Comparison of ENCODE assay signal across 8 cellular contexts in genomic region chr18:55892862-55893808, GRCh38.
DNase-seq lines count a peak whose midpoint lies in the region; TF ChIP-seq lines count a peak whose summit lies in the region.
"Not testable (repeated sequence)": the region's sequence is repeated elsewhere in the genome, so short reads cannot be mapped to it uniquely, and the experiment has no call there.

No MANE protein-coding gene starts in this region.

- H3K27me3 ChIP-seq in CD8-positive, alpha-beta memory T cell (ENCODE audit: insufficient read depth, low read length, poor library complexity, severe bottlenecking); H9 (ENCODE audit: insufficient read depth, low read length); iPS-20b (ENCODE audit: insufficient read depth, low read length); osteoblast (ENCODE audit: insufficient read depth, low read length): not testable (repeated sequence)

- H2AFZ ChIP-seq in H9 (ENCODE audit: low read length) = peak overlapping the region; percentile 40
- not testable (repeated sequence) for H2AFZ ChIP-seq in osteoblast (ENCODE audit: low read length)

- H3T11ph ChIP-seq in H9 (ENCODE audit: low read length) = peak overlapping the region; percentile 38

- H3K14ac ChIP-seq in H9 (ENCODE audit: insufficient read depth, low read length) = not testable (repeated sequence)

- H3K4me3 Mint-ChIP-seq in CD8-positive, alpha-beta memory T cell = not testable (repeated sequence)
- peak overlapping the region; percentile 78 to 85 for H3K4me3 Mint-ChIP-seq in H9

- H2BK12ac ChIP-seq in H9 (ENCODE audit: insufficient read length, low read depth, low read length) = not testable (repeated sequence)

- H2BK20ac ChIP-seq in H9 (ENCODE audit: low read depth, low read length, poor library complexity, severe bottlenecking) = peak overlapping the region; percentile 86

- H3K4me1 Mint-ChIP-seq in CD8-positive, alpha-beta memory T cell = not testable (repeated sequence)
- peaks cover 29 to 33% of the 10 kb centered on the region in 2 experiments for H3K4me1 Mint-ChIP-seq in H9

- not testable (repeated sequence) for H3K23me2 ChIP-seq in H9 (ENCODE audit: insufficient read length, low read depth, low read length, poor library complexity, severe bottlenecking)

- not testable (repeated sequence) for H3K56ac ChIP-seq in H9 (ENCODE audit: insufficient read length, low read depth, low read length)

- not testable (repeated sequence) for H3K4ac ChIP-seq in H9 (ENCODE audit: low read depth, low read length)

- not testable (repeated sequence) for H3K79me1 ChIP-seq in H9 (ENCODE audit: insufficient read depth, low read depth, low read length, poor library complexity, severe bottlenecking)

- not testable (repeated sequence) for H2BK120ac ChIP-seq in H9 (ENCODE audit: low read depth, low read length, poor library complexity, severe bottlenecking)

- not testable (repeated sequence) for H3K79me2 ChIP-seq in H9 (ENCODE audit: insufficient read depth, low read length); osteoblast (ENCODE audit: insufficient read depth, low read length)

- H3K27me3 Mint-ChIP-seq in CD8-positive, alpha-beta memory T cell; H9 (ENCODE audit: low read depth): not testable (repeated sequence)

- not testable (repeated sequence) for DNase-seq in CD8-positive, alpha-beta memory T cell; H9; epithelial cell of proximal tubule (ENCODE audit: low read depth)
- DNase-seq in NCI-H1694 treated with DMSO at 0.1 percent for 48 hours (lab: John Stamatoyannopoulos, UW) (peak; percentile 17), NCI-H748 treated with DMSO at 0.1 percent for 48 hours (lab: John Stamatoyannopoulos, UW) (peak; percentile 51), SHP77 treated with DMSO at 0.1 percent for 48 hours (lab: John Stamatoyannopoulos, UW) (peak; percentile 70), osteoblast (ENCODE audit: insufficient read length, low spot score, missing footprints) (peak; percentile 58)

- CTCF ChIA-PET in CD8-positive, alpha-beta memory T cell (lab: Charles Lee) = not testable (repeated sequence)

- H4K91ac ChIP-seq in H9 (ENCODE audit: insufficient read length, low read depth, low read length) = not testable (repeated sequence)

- H3K36me3 Mint-ChIP-seq in CD8-positive, alpha-beta memory T cell; H9 (ENCODE audit: insufficient read depth in 1 of 3, low read depth in 3 of 3): not testable (repeated sequence)

- H3K4me3 ChIP-seq in CD8-positive, alpha-beta memory T cell (ENCODE audit: low read length); osteoblast (ENCODE audit: insufficient read depth, low read length): not testable (repeated sequence)
- H3K4me3 ChIP-seq in epithelial cell of proximal tubule (ENCODE audit: low read depth, low read length) = peak overlapping the region; percentile 32
- peak overlapping the region; percentile 50 for H3K4me3 ChIP-seq in iPS-20b (ENCODE audit: low read length)

- not testable (repeated sequence) for H2AK5ac ChIP-seq in H9 (ENCODE audit: insufficient read length, low read length)

- H3K23ac ChIP-seq in H9 (ENCODE audit: insufficient read length, low read depth, low read length) = not testable (repeated sequence)

- not testable (repeated sequence) for H4K5ac ChIP-seq in H9 (ENCODE audit: insufficient read length, low read depth, low read length)

- peak overlapping the region; percentile 80 for H3K4me2 ChIP-seq in H9 (ENCODE audit: insufficient read depth, insufficient read length, low read length)
- H3K4me2 ChIP-seq in osteoblast (ENCODE audit: insufficient read depth, low read length) = not testable (repeated sequence)

- H3K4me1 ChIP-seq in CD8-positive, alpha-beta memory T cell (ENCODE audit: insufficient read depth, low read length); H9 (ENCODE audit: insufficient read depth, low read length); iPS-20b (ENCODE audit: insufficient read depth, low read length); osteoblast (ENCODE audit: insufficient read depth, low read length): not testable (repeated sequence)

- H4K8ac ChIP-seq in H9 (replicated peaks; ENCODE audit: insufficient read length, low read depth, low read length) = not testable (repeated sequence)

- TF ChIP-seq CTCF in H9 (conservative IDR thresholded peaks at IDR 0.05); epithelial cell of proximal tubule (conservative IDR thresholded peaks at IDR 0.05; ENCODE audit: low read depth, low read length); osteoblast (IDR thresholded peaks at IDR 0.05; ENCODE audit: extremely low read depth, low read depth, low read length): not testable (repeated sequence)

- not testable (repeated sequence) for H2BK15ac ChIP-seq in H9 (ENCODE audit: low read depth, low read length)

- peak overlapping the region; percentile 67 for H3K18ac ChIP-seq in H9 (ENCODE audit: insufficient read length, low read depth, low read length)

- H3K36me3 ChIP-seq in CD8-positive, alpha-beta memory T cell (ENCODE audit: insufficient read depth, low read length); iPS-20b (ENCODE audit: insufficient read depth, low read depth, low read length); osteoblast (ENCODE audit: insufficient read depth, low read length): not testable (repeated sequence)

- H3K9me3 Mint-ChIP-seq in CD8-positive, alpha-beta memory T cell; H9: not testable (repeated sequence)

- POLR2A ChIA-PET in CD8-positive, alpha-beta memory T cell (lab: Charles Lee) = not testable (repeated sequence)

- H3K27ac Mint-ChIP-seq in CD8-positive, alpha-beta memory T cell = not testable (repeated sequence)
- peak overlapping the region; percentile 89 to 99 (median 98) for H3K27ac Mint-ChIP-seq in H9

- H3K27ac ChIP-seq in CD8-positive, alpha-beta memory T cell (ENCODE audit: low read depth, low read length) = peak overlapping the region; percentile 18
- H3K27ac ChIP-seq in H9 (ENCODE audit: insufficient read length, low read depth, low read length) = peak overlapping the region; percentile 36
- not testable (repeated sequence) for H3K27ac ChIP-seq in iPS-20b (ENCODE audit: low read length); osteoblast (ENCODE audit: low read depth, low read length)

- no CpG with 5 or more reads among the region's 28 CpGs for WGBS in H9 (ENCODE audit: extremely low coverage, insufficient read length, low lambda C conversion rate)

- not testable (repeated sequence) for H2BK5ac ChIP-seq in H9 (ENCODE audit: insufficient read length, low read length)

- H3K9me3 ChIP-seq in CD8-positive, alpha-beta memory T cell (ENCODE audit: low read length); H9 (ENCODE audit: control insufficient read depth, low read depth, low read length); iPS-20b (ENCODE audit: insufficient read depth, low read depth, low read length); osteoblast (ENCODE audit: low read depth, low read length): not testable (repeated sequence)

- H3K9ac ChIP-seq in H9 (ENCODE audit: extremely low read depth, insufficient read length, low read length) = peak overlapping the region; percentile 74
- peak overlapping the region; percentile 20; the same call in 1 of the 2 replicates for H3K9ac ChIP-seq in iPS-20b (ENCODE audit: low read depth, low read length)

- H4K20me1 ChIP-seq in H9 (ENCODE audit: control insufficient read depth, insufficient read depth, insufficient read length); osteoblast (ENCODE audit: insufficient read depth, low read length): not testable (repeated sequence)
